32 cellular contexts compared by ENCODE assay signal in genomic region chr3:32359766-32360513, GRCh38. TPM values are rescaled to one million over a fixed set of nuclear protein-coding genes. Genes with fewer than 3 reads are reported as not detected.
DNase-seq lines count a peak whose midpoint lies in the region; ATAC-seq and TF ChIP-seq lines count a peak whose summit lies in the region.
"Had no signal": no experiment of that assay in that cellular context is flagged by ENCODE, and none has a peak within 500 bp of the region (broad histone marks: within the 10 kb centered on the region; RNA-seq: fewer than 3 reads in every experiment).

No MANE protein-coding gene starts in this region.

- H3K23ac ChIP-seq in H9 (ENCODE audit: insufficient read length, low read depth, low read length) = no peak overlapping the region

- no peaks in the 10 kb centered on the region for H3K79me1 ChIP-seq in H9 (ENCODE audit: insufficient read depth, low read depth, low read length, poor library complexity, severe bottlenecking)

- no peak overlapping the region for H3K18ac ChIP-seq in H9 (ENCODE audit: insufficient read length, low read depth, low read length)

- H3K4me3 Mint-ChIP-seq in H9 (no peak overlapping the region), WTC11 (no peak overlapping the region)
- no peak overlapping the region for H3K4me3 Mint-ChIP-seq in activated CD4-positive, alpha-beta T cell treated with anti-CD3 and anti-CD28 coated beads, Interleukin-2, amount 10 ng/mL, durations not matched to agents 24 days and 14 days
- H3K4me3 Mint-ChIP-seq: activated CD8-positive, alpha-beta T cell treated with anti-CD3 and anti-CD28 coated beads for 36 hours; brain; natural killer cell; stimulated activated memory B cell treated with anti-CD40 and anti-IgM and Interleukin-4, amounts not matched to agents 10 μg/mL and 1 μg/mL and 100 μg/mL, for 72 hours; type B pancreatic cell had no signal

- no peak overlapping the region for H3K4me2 ChIP-seq in H9 (ENCODE audit: insufficient read depth, insufficient read length, low read length)

- H3K4me1 ChIP-seq in H9 (ENCODE audit: insufficient read depth, low read length) = no peaks in the 10 kb centered on the region; the same call in 1 of the 2 replicates
- H3K4me1 ChIP-seq: esophagus squamous epithelium, foreskin keratinocyte, lower lobe of right lung had no signal

- no peak overlapping the region for H2AFZ ChIP-seq in H9 (ENCODE audit: low read length)

- H3K79me2 ChIP-seq in H9 (ENCODE audit: insufficient read depth, low read length) = no peaks in the 10 kb centered on the region

- peak overlapping the region; percentile 11 to 86 (median 72); a peak in 4 of 7 replicates for H3K27ac Mint-ChIP-seq in H9
- H3K27ac Mint-ChIP-seq in WTC11 = peak overlapping the region; percentile 86
- no peak overlapping the region for H3K27ac Mint-ChIP-seq in activated CD4-positive, alpha-beta T cell treated with anti-CD3 and anti-CD28 coated beads, Interleukin-2, amount 10 ng/mL, durations not matched to agents 24 days and 14 days
- H3K27ac Mint-ChIP-seq: activated CD8-positive, alpha-beta T cell treated with anti-CD3 and anti-CD28 coated beads for 36 hours; activated T-helper 2 cell treated with anti-CD3 and anti-CD28 coated beads, Interferon-gamma antibody, Interleukin-2, Interleukin-4, amounts not matched to agents 10 μg/mL and 5 μg/mL and 100 μg/mL, durations not matched to agents 14 hours and 24 hours and 36 hours; natural killer cell; stimulated activated memory B cell treated with anti-CD40 and anti-IgM and Interleukin-4, amounts not matched to agents 10 μg/mL and 1 μg/mL and 100 μg/mL, for 72 hours; type B pancreatic cell had no signal

- H2BK5ac ChIP-seq in H9 (ENCODE audit: insufficient read length, low read length) = no peak overlapping the region

- H3K27me3 Mint-ChIP-seq in H9 (ENCODE audit: low read depth) (no peaks in the 10 kb centered on the region), WTC11 (ENCODE audit: low read depth) (no peaks in the 10 kb centered on the region; the same call in 1 of the 2 replicates)
- H3K27me3 Mint-ChIP-seq in activated CD4-positive, alpha-beta T cell treated with anti-CD3 and anti-CD28 coated beads, Interleukin-2, amount 10 ng/mL, durations not matched to agents 24 days and 14 days = no peaks in the 10 kb centered on the region
- H3K27me3 Mint-ChIP-seq: activated CD8-positive, alpha-beta T cell treated with anti-CD3 and anti-CD28 coated beads for 36 hours; type B pancreatic cell had no signal

- H3K9me3 Mint-ChIP-seq in H9 (no peaks in the 10 kb centered on the region), WTC11 (no peaks in the 10 kb centered on the region)
- H3K9me3 Mint-ChIP-seq in activated CD4-positive, alpha-beta T cell treated with anti-CD3 and anti-CD28 coated beads, Interleukin-2, amount 10 ng/mL, durations not matched to agents 24 days and 14 days = no peaks in the 10 kb centered on the region
- H3K9me3 Mint-ChIP-seq: activated CD8-positive, alpha-beta T cell treated with anti-CD3 and anti-CD28 coated beads for 36 hours; activated T-helper 2 cell treated with anti-CD3 and anti-CD28 coated beads, Interferon-gamma antibody, Interleukin-2, Interleukin-4, amounts not matched to agents 10 μg/mL and 5 μg/mL and 100 μg/mL, durations not matched to agents 14 hours and 24 hours and 36 hours; natural killer cell; stimulated activated memory B cell treated with anti-CD40 and anti-IgM and Interleukin-4, amounts not matched to agents 10 μg/mL and 1 μg/mL and 100 μg/mL, for 72 hours; type B pancreatic cell had no signal

- no peak overlapping the region for H3T11ph ChIP-seq in H9 (ENCODE audit: low read length)

- no peak overlapping the region for H4K5ac ChIP-seq in H9 (ENCODE audit: insufficient read length, low read depth, low read length)

- H4K91ac ChIP-seq in H9 (ENCODE audit: insufficient read length, low read depth, low read length) = no peak overlapping the region

- H3K23me2 ChIP-seq in H9 (ENCODE audit: insufficient read length, low read depth, low read length, poor library complexity, severe bottlenecking) = no peaks in the 10 kb centered on the region

- no peak overlapping the region for H3K56ac ChIP-seq in H9 (ENCODE audit: insufficient read length, low read depth, low read length)

- WGBS in H9 (ENCODE audit: extremely low coverage, insufficient read length, low lambda C conversion rate) = no CpG with 5 or more reads among the region's 6 CpGs

- TF ChIP-seq CTCF in H9 (conservative IDR thresholded peaks at IDR 0.05) (no peak), WTC11 (IDR thresholded peaks at IDR 0.05) (no peak)

- no peak overlapping the region for H2BK12ac ChIP-seq in H9 (ENCODE audit: insufficient read length, low read depth, low read length)

- intact Hi-C loops in activated CD4-positive, alpha-beta T cell treated with anti-CD3 and anti-CD28 coated beads, Interleukin-2, amount 10 ng/mL, durations not matched to agents 24 days and 14 days (cut with micrococcal nuclease) = no loop called here

- H3K9me3 ChIP-seq in H9 (ENCODE audit: control insufficient read depth, low read depth, low read length) = no peaks in the 10 kb centered on the region
- H3K9me3 ChIP-seq: esophagus squamous epithelium, lower lobe of right lung, mucosa of descending colon had no signal

- H2AK5ac ChIP-seq in H9 (ENCODE audit: insufficient read length, low read length) = no peak overlapping the region

- H2BK120ac ChIP-seq in H9 (ENCODE audit: low read depth, low read length, poor library complexity, severe bottlenecking) = no peak overlapping the region

- H2BK20ac ChIP-seq in H9 (ENCODE audit: low read depth, low read length, poor library complexity, severe bottlenecking) = no peak overlapping the region

- H4K8ac ChIP-seq in H9 (replicated peaks; ENCODE audit: insufficient read length, low read depth, low read length) = no peak overlapping the region

- H3K27ac ChIP-seq in H9 (ENCODE audit: insufficient read length, low read depth, low read length) = no peak overlapping the region
- H3K27ac ChIP-seq: C4-2B, esophagus squamous epithelium, foreskin keratinocyte, lower lobe of right lung had no signal

- H3K36me3 Mint-ChIP-seq in H9 (ENCODE audit: insufficient read depth in 1 of 3, low read depth in 3 of 3) (peaks cover 0 to 9% (median 3%) of the 10 kb centered on the region in 3 experiments; a peak in 3 of 7 replicates), WTC11 (peaks cover 3% of the 10 kb centered on the region; the same call in 1 of the 2 replicates)
- no peaks in the 10 kb centered on the region for H3K36me3 Mint-ChIP-seq in activated CD4-positive, alpha-beta T cell treated with anti-CD3 and anti-CD28 coated beads, Interleukin-2, amount 10 ng/mL, durations not matched to agents 24 days and 14 days (ENCODE audit: low read depth)
- H3K36me3 Mint-ChIP-seq: brain; natural killer cell; stimulated activated memory B cell treated with anti-CD40 and anti-IgM and Interleukin-4, amounts not matched to agents 10 μg/mL and 1 μg/mL and 100 μg/mL, for 72 hours had no signal

- H2BK15ac ChIP-seq in H9 (ENCODE audit: low read depth, low read length) = no peak overlapping the region

- H3K9ac ChIP-seq in H9 (ENCODE audit: extremely low read depth, insufficient read length, low read length) = no peak overlapping the region

- H3K4me1 Mint-ChIP-seq in H9 (peaks cover 17 to 20% of the 10 kb centered on the region in 2 experiments), WTC11 (peaks cover 20% of the 10 kb centered on the region)
- H3K4me1 Mint-ChIP-seq in activated CD4-positive, alpha-beta T cell treated with anti-CD3 and anti-CD28 coated beads, Interleukin-2, amount 10 ng/mL, durations not matched to agents 24 days and 14 days = no peaks in the 10 kb centered on the region
- H3K4me1 Mint-ChIP-seq: brain; natural killer cell; stimulated activated memory B cell treated with anti-CD40 and anti-IgM and Interleukin-4, amounts not matched to agents 10 μg/mL and 1 μg/mL and 100 μg/mL, for 72 hours had no signal

- peak; percentile 51 for DNase-seq in H9
- peak; percentile 29 for DNase-seq in WTC11 (ENCODE audit: low spot score)
- DNase-seq in kidney tubule cell (ENCODE audit: low spot score) = peak; percentile 66
- peak; percentile 43 for DNase-seq in renal cortical epithelial cell (ENCODE audit: low read depth)
- no peak for DNase-seq in activated CD4-positive, alpha-beta T cell treated with anti-CD3 and anti-CD28 coated beads, Interleukin-2, amount 10 ng/mL, durations not matched to agents 24 days and 14 days
- DNase-seq: activated CD8-positive, alpha-beta T cell treated with anti-CD3 and anti-CD28 coated beads for 36 hours; activated naive CD4-positive, alpha-beta T cell treated with anti-CD3 and anti-CD28 coated beads, Interleukin-2, amount 50 U/mL, for 16 hours; amniotic stem cell; COR-L47; DND-41; esophagus squamous epithelium; foreskin keratinocyte; head of caudate nucleus; IMR-90; kidney glomerular epithelial cell; lower lobe of right lung; mucosa of descending colon; natural killer cell; NCI-H1092 treated with DMSO at 0.1 percent for 48 hours; NCI-H187; NCI-H2171; NCI-H510A; Right ventricle myocardium superior; substantia nigra had no signal

- no peaks in the 10 kb centered on the region for H3K27me3 ChIP-seq in H9 (ENCODE audit: insufficient read depth, low read length)
- H3K27me3 ChIP-seq: esophagus squamous epithelium, foreskin keratinocyte had no signal

- no peak overlapping the region for H3K4ac ChIP-seq in H9 (ENCODE audit: low read depth, low read length)

- peak; percentile 81 for ATAC-seq in WTC11
- no peak for ATAC-seq in HG02759 (IDR thresholded peaks at IDR 0.05; ENCODE audit: unreplicated experiment)
- ATAC-seq in HG03571 (IDR thresholded peaks at IDR 0.05; ENCODE audit: unreplicated experiment) = no peak
- ATAC-seq: activated CD8-positive, alpha-beta T cell treated with anti-CD3 and anti-CD28 coated beads for 36 hours; foreskin keratinocyte; lower lobe of right lung; mucosa of descending colon; natural killer cell; Panc1; stimulated activated memory B cell treated with anti-CD40 and anti-IgM and Interleukin-4, amounts not matched to agents 10 μg/mL and 1 μg/mL and 100 μg/mL, for 72 hours had no signal

- CTCF ChIA-PET in WTC11 (lab: Charles Lee) = interaction anchor here (0.5 to 0.9 kb wide), 2 partner anchors 108 to 185 kb away, joined by 3 to 4 read pairs; no protein-coding TSS in a partner anchor

- no peak overlapping the region for H3K14ac ChIP-seq in H9 (ENCODE audit: insufficient read depth, low read length)

- POLR2A ChIA-PET in WTC11 (lab: Charles Lee) = no interaction called here

- no peaks in the 10 kb centered on the region for H4K20me1 ChIP-seq in H9 (ENCODE audit: control insufficient read depth, insufficient read depth, insufficient read length)

RNA-seq across cellular contexts. Expression of gene CMTM7, which starts 31.7 kb away (rescaled TPM):
- total RNA-seq in H9 (2021) = 20.6 and 23.9 TPM in 2 replicates
- 19.9 to 24.0 TPM (median 23.4 TPM) in 3 replicates for total RNA-seq in WTC11 (2021)
- total RNA-seq in renal cortical epithelial cell = 7.3 and 7.5 TPM in 2 replicates
- 45.0 and 46.3 TPM in 2 replicates for total RNA-seq in activated CD4-positive, alpha-beta T cell treated with anti-CD3 and anti-CD28 coated beads, Interleukin-2, amount 10 ng/mL, durations not matched to agents 24 days and 14 days
